In genomic region chr3:13528217-13528801, GRCh38 we compare ENCODE assay signal across 12 cellular contexts. TPM values are rescaled to one million over a fixed set of nuclear protein-coding genes. Genes with fewer than 3 reads are reported as not detected.
DNase-seq lines count a peak whose midpoint lies in the region; ATAC-seq, FAIRE-seq and TF ChIP-seq lines count a peak whose summit lies in the region.
"Had no signal": no experiment of that assay in that cellular context is flagged by ENCODE, and none has a peak within 500 bp of the region (broad histone marks: within the 10 kb centered on the region; RNA-seq: fewer than 3 reads in every experiment).

No MANE protein-coding gene starts in this region.

- H3K27me3 ChIP-seq in keratinocyte (ENCODE audit: control insufficient read depth, extremely low read depth, insufficient read depth, low read length), result no peaks in the 10 kb centered on the region

- H3K36me3 ChIP-seq in keratinocyte (ENCODE audit: control insufficient read depth in 2 of 2, extremely low read depth in 1 of 2, insufficient read depth in 2 of 2, low read length in 2 of 2), result no peaks in the 10 kb centered on the region

- FAIRE-seq in keratinocyte (lab: Jason Lieb, UNC), result no peak

- H2AFZ ChIP-seq in keratinocyte (ENCODE audit: control insufficient read depth, low read length), result no peak overlapping the region

- CTCF ChIA-PET in activated CD8-positive, alpha-beta memory T cell treated with anti-CD3 and anti-CD28 coated beads, Interleukin-2, amount 10 ng/mL, durations not matched to agents 7 days and 5 days (lab: Charles Lee), result no interaction called here

- DNase-seq in CMK (ENCODE audit: low read depth) (peak; percentile 43), HFFc6 (no peak), astrocyte of the spinal cord (ENCODE audit: low read depth, low spot score) (no peak), keratinocyte (ENCODE audit: low read depth, low spot score) (no peak), AML-193 (lab: John Stamatoyannopoulos, UW) (no peak)
- no peak for DNase-seq in activated CD8-positive, alpha-beta memory T cell treated with anti-CD3 and anti-CD28 coated beads, Interleukin-2, amount 10 ng/mL, durations not matched to agents 7 days and 5 days
- DNase-seq: head of caudate nucleus, retina, T-helper 9 cell had no signal

- no peaks in the 10 kb centered on the region for H3K36me3 Mint-ChIP-seq in HFFc6 (ENCODE audit: low read depth)
- no peaks in the 10 kb centered on the region for H3K36me3 Mint-ChIP-seq in activated CD8-positive, alpha-beta memory T cell treated with anti-CD3 and anti-CD28 coated beads, Interleukin-2, amount 10 ng/mL, durations not matched to agents 7 days and 5 days
- H3K36me3 Mint-ChIP-seq: activated naive CD8-positive, alpha-beta T cell had no signal

- H3K4me2 ChIP-seq in keratinocyte (ENCODE audit: control insufficient read depth, extremely low read depth, insufficient read depth, low read depth, low read length), result no peak overlapping the region

- no peak overlapping the region for H3K27ac ChIP-seq in keratinocyte (ENCODE audit: control insufficient read depth, insufficient read depth, low read length)

- H3K9me3 ChIP-seq in keratinocyte (ENCODE audit: control insufficient read depth, low read depth, low read length), result no peaks in the 10 kb centered on the region

- no peaks in the 10 kb centered on the region for H3K79me2 ChIP-seq in keratinocyte (ENCODE audit: control insufficient read depth, insufficient read depth, low read length)

- no peak overlapping the region for H3K9ac ChIP-seq in keratinocyte (ENCODE audit: control insufficient read depth, extremely low read depth, insufficient read depth, low read length)

- H3K9me1 ChIP-seq in keratinocyte (ENCODE audit: control insufficient read depth, extremely low read depth, insufficient read depth, low read length), result no peaks in the 10 kb centered on the region

- no peak overlapping the region for H3K4me3 Mint-ChIP-seq in HFFc6
- H3K4me3 Mint-ChIP-seq in activated CD8-positive, alpha-beta memory T cell treated with anti-CD3 and anti-CD28 coated beads, Interleukin-2, amount 10 ng/mL, durations not matched to agents 7 days and 5 days, result no peak overlapping the region
- H3K4me3 Mint-ChIP-seq: activated naive CD8-positive, alpha-beta T cell had no signal

- H3K4me1 ChIP-seq in keratinocyte (ENCODE audit: control insufficient read depth, extremely low read depth, insufficient read depth, low read length), result peaks cover 17% of the 10 kb centered on the region

- dilution Hi-C loops in keratinocyte (cut with MboI; ENCODE audit: extremely low pct_ligation_motif_present, low sequenced_read_pairs), result no loop called here

- no peak overlapping the region for H3K27ac Mint-ChIP-seq in HFFc6
- no peak overlapping the region for H3K27ac Mint-ChIP-seq in activated CD8-positive, alpha-beta memory T cell treated with anti-CD3 and anti-CD28 coated beads, Interleukin-2, amount 10 ng/mL, durations not matched to agents 7 days and 5 days
- H3K27ac Mint-ChIP-seq: activated naive CD8-positive, alpha-beta T cell had no signal

- peaks cover 17% of the 10 kb centered on the region for H3K4me1 Mint-ChIP-seq in HFFc6 (ENCODE audit: low read depth)
- H3K4me1 Mint-ChIP-seq in activated CD8-positive, alpha-beta memory T cell treated with anti-CD3 and anti-CD28 coated beads, Interleukin-2, amount 10 ng/mL, durations not matched to agents 7 days and 5 days, result no peaks in the 10 kb centered on the region

- ATAC-seq in HG03460 (IDR thresholded peaks at IDR 0.05; ENCODE audit: unreplicated experiment) (no peak), HG03565 (IDR thresholded peaks at IDR 0.05; ENCODE audit: unreplicated experiment) (no peak)
- ATAC-seq in activated CD8-positive, alpha-beta memory T cell treated with anti-CD3 and anti-CD28 coated beads, Interleukin-2, amount 10 ng/mL, durations not matched to agents 7 days and 5 days, result no peak

- in situ Hi-C loops in astrocyte of the spinal cord (cut with HindIII; ENCODE audit: low sequenced_read_pairs), result no loop called here

- TF ChIP-seq CTCF in HFFc6 (IDR thresholded peaks at IDR 0.05) (peak; percentile 60), astrocyte of the spinal cord (IDR thresholded peaks at IDR 0.05; ENCODE audit: low read depth, low read length) (peak; percentile 42), keratinocyte (optimal IDR thresholded peaks at IDR 0.05 in 1 of 3, IDR thresholded peaks at IDR 0.05 in 1 of 3, conservative IDR thresholded peaks at IDR 0.05 in 1 of 3; ENCODE audit: extremely low read depth in 1 of 3, insufficient read depth in 2 of 3, low read length in 3 of 3) (peak in 2 of 3 experiments; percentile 11 to 47)

- H3K27me3 Mint-ChIP-seq in HFFc6 (ENCODE audit: insufficient read depth), result peaks cover 1% of the 10 kb centered on the region; the same call in 1 of the 2 replicates
- H3K27me3 Mint-ChIP-seq in activated CD8-positive, alpha-beta memory T cell treated with anti-CD3 and anti-CD28 coated beads, Interleukin-2, amount 10 ng/mL, durations not matched to agents 7 days and 5 days, result peaks cover 31% of the 10 kb centered on the region
- H3K27me3 Mint-ChIP-seq: activated naive CD8-positive, alpha-beta T cell had no signal

- H3K4me3 ChIP-seq in astrocyte of the spinal cord (ENCODE audit: low read depth, low read length), result no peak overlapping the region
- H3K4me3 ChIP-seq in keratinocyte (ENCODE audit: control insufficient read depth in 2 of 3, extremely low read depth in 1 of 3, insufficient read depth in 2 of 3, low read depth in 1 of 3, low read length in 3 of 3), result no peak overlapping the region

- no peaks in the 10 kb centered on the region for H4K20me1 ChIP-seq in keratinocyte (ENCODE audit: control insufficient read depth, extremely low read depth, insufficient read depth, low read length)

- H3K9me3 Mint-ChIP-seq in HFFc6, result no peaks in the 10 kb centered on the region
- no peaks in the 10 kb centered on the region for H3K9me3 Mint-ChIP-seq in activated CD8-positive, alpha-beta memory T cell treated with anti-CD3 and anti-CD28 coated beads, Interleukin-2, amount 10 ng/mL, durations not matched to agents 7 days and 5 days (ENCODE audit: low read depth)

RNA-seq across cellular contexts. Expression of gene FBLN2, which starts 20.6 kb away (rescaled TPM):
- total RNA-seq in HFFc6 (2021; fragmentation: NEBNext Ultra II Directional; extraction: Animal tissue kit (Norgen Biotek cat#: 25700)), result 10 to 100 TPM; 55.7 to 84.5 (median 69.4) TPM
- 0.72 to 3.2 TPM (median 0.87 TPM) in 3 replicates for polyA plus RNA-seq in keratinocyte
- polyA plus RNA-seq in keratinocyte (2011; ENCODE audit: low read depth), result 1.1 TPM
- polyA plus RNA-seq in keratinocyte (2011; cell fraction: cytosol; rRNA removed), result 0.15 and 0.61 TPM in 2 replicates
- polyA plus RNA-seq in keratinocyte (2011; cell fraction: nucleus; rRNA removed), result 1.6 and 2.6 TPM in 2 replicates
- 1.2 and 2.6 TPM in 2 replicates for polyA plus RNA-seq in keratinocyte (2012; ENCODE audit: low replicate concordance)
- 1.4 to 3.1 TPM (median 1.8 TPM) in 3 replicates for polyA minus RNA-seq in keratinocyte
- 1.7 TPM for polyA minus RNA-seq in keratinocyte (2011; cell fraction: cytosol; rRNA and poly(A)+ RNA removed)
- 3.2 and 3.7 TPM in 2 replicates for polyA minus RNA-seq in keratinocyte (2011; cell fraction: nucleus; rRNA and poly(A)+ RNA removed)
- total RNA-seq in activated CD8-positive, alpha-beta memory T cell treated with anti-CD3 and anti-CD28 coated beads, Interleukin-2, amount 10 ng/mL, durations not matched to agents 7 days and 5 days, result under 1 TPM in 1 of 2 experiments, not detected in 1; 0.35 TPM

RNA-seq across cellular contexts. Expression of gene HDAC11, which starts 48.2 kb away (rescaled TPM):
- total RNA-seq in HFFc6 (2021; fragmentation: NEBNext Ultra II Directional; extraction: Animal tissue kit (Norgen Biotek cat#: 25700)), result 10 to 100 TPM in 2 of 6 experiments, 1 to 10 TPM in 4; 8.0 to 12.4 (median 9.1) TPM
- polyA plus RNA-seq in keratinocyte, result 9.8 to 16.6 TPM (median 12.6 TPM) in 3 replicates
- polyA plus RNA-seq in keratinocyte (2011; ENCODE audit: low read depth), result 2.7 TPM
- 9.8 and 17.3 TPM in 2 replicates for polyA plus RNA-seq in keratinocyte (2011; cell fraction: cytosol; rRNA removed)
- 12.8 and 15.6 TPM in 2 replicates for polyA plus RNA-seq in keratinocyte (2011; cell fraction: nucleus; rRNA removed)
- 13.6 and 18.2 TPM in 2 replicates for polyA plus RNA-seq in keratinocyte (2012; ENCODE audit: low replicate concordance)
- polyA minus RNA-seq in keratinocyte, result 6.7 to 18.3 TPM (median 9.3 TPM) in 3 replicates
- polyA minus RNA-seq in keratinocyte (2011; cell fraction: cytosol; rRNA and poly(A)+ RNA removed), result 18.4 TPM
- 6.1 and 8.8 TPM in 2 replicates for polyA minus RNA-seq in keratinocyte (2011; cell fraction: nucleus; rRNA and poly(A)+ RNA removed)
- total RNA-seq in activated CD8-positive, alpha-beta memory T cell treated with anti-CD3 and anti-CD28 coated beads, Interleukin-2, amount 10 ng/mL, durations not matched to agents 7 days and 5 days, result 1 to 10 TPM in 1 of 2 experiments, under 1 TPM in 1; 0.70 to 1.2 TPM

Comparison
In these comparisons a context has a peak if more than half of its experiments do, and no peak if none do; other contexts are left out.
1. RNA of gene FBLN2, which starts 20.6 kb away (total RNA-seq): 55.7 to 84.5 TPM in HFFc6; 0.35 TPM in activated CD8-positive, alpha-beta memory T cell treated with anti-CD3 and anti-CD28 coated beads, Interleukin-2, amount 10 ng/mL, durations not matched to agents 7 days and 5 days; every median in the first group is over 10 times any median in the second.
2. RNA of gene HDAC11, which starts 48.2 kb away (total RNA-seq): 8.0 to 12.4 TPM in HFFc6; 0.70 to 1.2 TPM in activated CD8-positive, alpha-beta memory T cell treated with anti-CD3 and anti-CD28 coated beads, Interleukin-2, amount 10 ng/mL, durations not matched to agents 7 days and 5 days; every median in the first group is over 4 times any median in the second.
3. Peak in every context shown above with its lines, with median percentiles within 50 percentile points of each other: CTCF ChIP-seq.